In genomic region chr2:98805412-98806265, GRCh38 we compare ENCODE assay signal across 8 cellular contexts.
DNase-seq lines count a peak whose midpoint lies in the region; ATAC-seq and TF ChIP-seq lines count a peak whose summit lies in the region.

No MANE protein-coding gene starts in this region.

- H3K9me3 Mint-ChIP-seq in GM23338: no peaks in the 10 kb centered on the region

- DNase-seq in GM23338 (ENCODE audit: low spot score) (no peak), RPMI7951 (ENCODE audit: low read depth) (peak; percentile 76), fibroblast of pulmonary artery (ENCODE audit: low read depth) (peak; percentile 84), retina (peak; percentile 64), hepatic stellate cell (ENCODE audit: low spot score) (no peak), NCI-H345 treated with DMSO at 0.1 percent for 48 hours (lab: John Stamatoyannopoulos, UW; ENCODE audit: unreplicated experiment) (no peak)

- no peaks in the 10 kb centered on the region for H4K20me1 ChIP-seq in GM23338 (replicated peaks; ENCODE audit: insufficient read depth)

- H3K79me2 ChIP-seq in GM23338 (replicated peaks; ENCODE audit: insufficient read depth): no peaks in the 10 kb centered on the region

- no peaks in the 10 kb centered on the region; the same call in 1 of the 2 replicates for H3K4me1 ChIP-seq in GM23338 (ENCODE audit: insufficient read depth)

- no peak for TF ChIP-seq CTCF in GM23338 (conservative IDR thresholded peaks at IDR 0.05; ENCODE audit: low read depth in 2 of 2)
- no peak for TF ChIP-seq CTCF in fibroblast of pulmonary artery (IDR thresholded peaks at IDR 0.05; ENCODE audit: low read length, missing control alignments)

- H3K4me3 Mint-ChIP-seq in GM23338: no peak overlapping the region

- no peaks in the 10 kb centered on the region for H3K36me3 ChIP-seq in GM23338 (ENCODE audit: insufficient read depth)

- H3K4me3 ChIP-seq in GM23338: no peak overlapping the region
- H3K4me3 ChIP-seq in fibroblast of pulmonary artery (replicated peaks; ENCODE audit: low read depth, low read length): no peak overlapping the region

- peaks cover 17% of the 10 kb centered on the region; the same call in 2 of the 3 replicates for H3K4me1 Mint-ChIP-seq in GM23338

- peak overlapping the region; percentile 66; the same call in 1 of the 2 replicates for H2AFZ ChIP-seq in GM23338

- H3K27ac ChIP-seq in GM23338 (ENCODE audit: low read depth): no peak overlapping the region

- no peaks in the 10 kb centered on the region for H3K27me3 ChIP-seq in GM23338 (ENCODE audit: insufficient read depth)

- no peaks in the 10 kb centered on the region for H3K36me3 Mint-ChIP-seq in GM23338 (ENCODE audit: low read depth)

- H3K9me2 ChIP-seq in GM23338 (ENCODE audit: insufficient read depth): no peaks in the 10 kb centered on the region

- no peak overlapping the region for H3K27ac Mint-ChIP-seq in GM23338

- peak; percentile 44; the same call in 2 of the 3 replicates for ATAC-seq in GM23338
- no peak for ATAC-seq in GM18858 (IDR thresholded peaks at IDR 0.05; ENCODE audit: unreplicated experiment)
- ATAC-seq in HG03095 (IDR thresholded peaks at IDR 0.05; ENCODE audit: unreplicated experiment): no peak

- H3K27me3 Mint-ChIP-seq in GM23338 (ENCODE audit: insufficient read depth, low read depth, poor library complexity): peaks cover 4% of the 10 kb centered on the region

- no peaks in the 10 kb centered on the region for H3F3A ChIP-seq in GM23338 (replicated peaks; ENCODE audit: low read depth)

- H3K4me2 ChIP-seq in GM23338: no peak overlapping the region

TF ChIP-seq in GM23338, 12 proteins besides CTCF, POLR2A, EP300 and RAD21:
- TF ChIP-seq CREB1 (CRISPR knock-in tag; IDR thresholded peaks at IDR 0.05; ENCODE audit: low read depth) (no peak), EZH2 (IDR thresholded peaks at IDR 0.05; ENCODE audit: low read depth, unreplicated experiment) (no peak), POLR2AphosphoS5 (IDR thresholded peaks at IDR 0.05; ENCODE audit: low read depth) (no peak), ETS1 (IDR thresholded peaks at IDR 0.05) (no peak), NANOG (IDR thresholded peaks at IDR 0.05; ENCODE audit: borderline replicate concordance) (no peak), ZNF114 (CRISPR knock-in tag; IDR thresholded peaks at IDR 0.05) (no peak), EZH2phosphoT487 (IDR thresholded peaks at IDR 0.05; ENCODE audit: unreplicated experiment) (no peak), ZNF331 (CRISPR knock-in tag; IDR thresholded peaks at IDR 0.05; ENCODE audit: low read depth) (no peak), JUNB (IDR thresholded peaks at IDR 0.05; ENCODE audit: unreplicated experiment) (no peak), STAT1 (IDR thresholded peaks at IDR 0.05; ENCODE audit: unreplicated experiment) (no peak), REST (IDR thresholded peaks at IDR 0.05; ENCODE audit: unreplicated experiment) (no peak), ZNF462 (CRISPR knock-in tag; IDR thresholded peaks at IDR 0.05) (no peak)

Comparison
In these comparisons a context has a peak if more than half of its experiments do, and no peak if none do; other contexts are left out.
1. DNase-seq: peak in RPMI7951 (single experiment), fibroblast of pulmonary artery (single experiment) and retina (single experiment); none in GM23338 (single experiment), hepatic stellate cell (single experiment) and NCI-H345 treated with DMSO at 0.1 percent for 48 hours (single experiment).